22 cellular contexts compared by ENCODE assay signal in the genomic region with DNA sequence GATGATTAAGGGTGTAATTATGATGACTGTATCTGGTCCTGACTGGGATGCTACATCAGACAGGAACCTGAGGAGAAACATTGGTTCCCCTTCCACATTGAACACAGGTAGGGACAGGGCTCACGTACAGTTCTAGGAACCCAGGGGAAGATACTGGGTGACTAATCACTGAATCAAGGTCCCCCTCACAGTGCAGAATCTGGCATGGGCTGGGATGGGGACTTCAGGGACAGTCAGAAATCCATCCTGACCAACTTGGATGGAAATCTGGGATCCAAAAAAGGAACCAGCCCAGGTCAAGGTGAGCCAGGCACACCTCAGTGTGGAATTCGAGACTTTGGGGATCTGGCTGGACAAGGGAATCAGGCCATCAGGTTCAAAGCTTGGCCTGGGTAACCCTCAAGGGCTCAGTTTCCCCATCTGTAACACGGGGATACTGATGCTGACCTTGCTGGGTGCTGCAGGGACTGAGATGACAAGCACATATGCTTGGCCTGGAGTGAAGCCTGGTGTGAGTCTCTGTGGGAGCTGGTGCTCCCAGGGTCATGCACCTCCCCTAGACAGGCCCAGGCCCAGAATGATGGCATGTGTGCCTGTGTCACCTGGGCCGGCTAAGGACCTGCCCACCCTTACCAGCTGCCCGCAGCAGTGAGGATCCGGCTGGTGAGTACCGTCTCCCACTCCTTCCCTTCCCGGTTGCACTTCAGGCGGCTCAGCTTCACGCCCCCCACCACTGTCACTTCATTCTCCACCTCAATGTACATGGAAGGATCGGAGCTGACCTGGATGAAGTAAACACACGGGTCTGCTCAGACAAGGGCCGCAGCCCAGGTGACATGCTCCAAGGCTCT.
"Had no signal": no experiment of that assay in that cellular context is flagged by ENCODE, and none has a peak within 500 bp of the region (broad histone marks: within the 10 kb centered on the region; RNA-seq: fewer than 3 reads in every experiment).

No MANE protein-coding gene starts in this region.

- DNase-seq: activated CD4-positive, alpha-beta T cell treated with anti-CD3 and anti-CD28 coated beads for 36 hours; activated CD4-positive, alpha-beta T cell treated with anti-CD3 and anti-CD28 coated beads, Interleukin-2, amount 50 U/mL, for 4 hours; activated naive CD4-positive, alpha-beta T cell treated with anti-CD3 and anti-CD28 coated beads, Interleukin-2, amount 10 ng/mL, durations not matched to agents 7 days and 5 days; activated T-cell treated with anti-CD3 and anti-CD28 coated beads, Interleukin-2, amount 50 U/mL, for 48 hours; aorta; effector memory CD4-positive, alpha-beta T cell; hypothalamus; left ventricle myocardium superior; mammary epithelial cell; midbrain; right cardiac atrium; stimulated activated CD4-positive, alpha-beta T cell treated with anti-CD3 and anti-CD28 coated beads, Interleukin-4, amount 100 ng/mL, for 24 hours; T1000; upper lobe of left lung had no signal

- H3K4me1 Mint-ChIP-seq: activated CD4-positive, alpha-beta T cell treated with anti-CD3 and anti-CD28 coated beads for 36 hours; activated naive CD4-positive, alpha-beta T cell treated with anti-CD3 and anti-CD28 coated beads, Interleukin-2, amount 10 ng/mL, durations not matched to agents 7 days and 5 days; brain; WTC11 had no signal

- H3K27ac ChIP-seq: gastroesophageal sphincter, parathyroid adenoma, thoracic aorta, upper lobe of left lung had no signal

- H3K9me3 ChIP-seq: gastroesophageal sphincter, thoracic aorta, upper lobe of left lung had no signal

- H3K9me3 Mint-ChIP-seq: activated naive CD4-positive, alpha-beta T cell treated with anti-CD3 and anti-CD28 coated beads, Interleukin-2, amount 10 ng/mL, durations not matched to agents 7 days and 5 days; brain; natural killer cell treated with Interleukin-12 subunit alpha and Interleukin-12 subunit beta and Interleukin-15 and Interleukin-18, amount 100 ng/mL, for 72 hours; T-helper 1 cell treated with Interleukin-12 subunit alpha and Interleukin-12 subunit beta and Interleukin-4 antibody, amounts not matched to agents 30 μg/mL and 1 μg/mL, for 36 hours; WTC11 had no signal

- H3K4me1 ChIP-seq: gastroesophageal sphincter, parathyroid adenoma, upper lobe of left lung had no signal

- H3K27me3 ChIP-seq: gastroesophageal sphincter, upper lobe of left lung had no signal

- ATAC-seq: activated CD4-positive, alpha-beta T cell treated with anti-CD3 and anti-CD28 coated beads for 36 hours; esophagus mucosa; gastroesophageal sphincter; left ventricle myocardium superior; natural killer cell treated with Interleukin-12 subunit alpha and Interleukin-12 subunit beta and Interleukin-15 and Interleukin-18, amount 100 ng/mL, for 72 hours; right cardiac atrium; WTC11 had no signal

- H3K4me3 ChIP-seq: gastroesophageal sphincter, thoracic aorta, upper lobe of left lung had no signal

- H3K27me3 Mint-ChIP-seq: activated CD4-positive, alpha-beta T cell treated with anti-CD3 and anti-CD28 coated beads for 36 hours; activated naive CD4-positive, alpha-beta T cell treated with anti-CD3 and anti-CD28 coated beads, Interleukin-2, amount 10 ng/mL, durations not matched to agents 7 days and 5 days; brain; natural killer cell treated with Interleukin-12 subunit alpha and Interleukin-12 subunit beta and Interleukin-15 and Interleukin-18, amount 100 ng/mL, for 72 hours had no signal

- H3K27ac Mint-ChIP-seq: activated CD4-positive, alpha-beta T cell treated with anti-CD3 and anti-CD28 coated beads for 36 hours; activated naive CD4-positive, alpha-beta T cell treated with anti-CD3 and anti-CD28 coated beads, Interleukin-2, amount 10 ng/mL, durations not matched to agents 7 days and 5 days; brain; T-helper 1 cell treated with Interleukin-12 subunit alpha and Interleukin-12 subunit beta and Interleukin-4 antibody, amounts not matched to agents 30 μg/mL and 1 μg/mL, for 36 hours; WTC11 had no signal

- H3K4me3 Mint-ChIP-seq: activated CD4-positive, alpha-beta T cell treated with anti-CD3 and anti-CD28 coated beads for 36 hours; activated naive CD4-positive, alpha-beta T cell treated with anti-CD3 and anti-CD28 coated beads, Interleukin-2, amount 10 ng/mL, durations not matched to agents 7 days and 5 days; brain; natural killer cell treated with Interleukin-12 subunit alpha and Interleukin-12 subunit beta and Interleukin-15 and Interleukin-18, amount 100 ng/mL, for 72 hours; T-helper 1 cell treated with Interleukin-12 subunit alpha and Interleukin-12 subunit beta and Interleukin-4 antibody, amounts not matched to agents 30 μg/mL and 1 μg/mL, for 36 hours; WTC11 had no signal
